8 cellular contexts compared by ENCODE assay signal in the genomic region with DNA sequence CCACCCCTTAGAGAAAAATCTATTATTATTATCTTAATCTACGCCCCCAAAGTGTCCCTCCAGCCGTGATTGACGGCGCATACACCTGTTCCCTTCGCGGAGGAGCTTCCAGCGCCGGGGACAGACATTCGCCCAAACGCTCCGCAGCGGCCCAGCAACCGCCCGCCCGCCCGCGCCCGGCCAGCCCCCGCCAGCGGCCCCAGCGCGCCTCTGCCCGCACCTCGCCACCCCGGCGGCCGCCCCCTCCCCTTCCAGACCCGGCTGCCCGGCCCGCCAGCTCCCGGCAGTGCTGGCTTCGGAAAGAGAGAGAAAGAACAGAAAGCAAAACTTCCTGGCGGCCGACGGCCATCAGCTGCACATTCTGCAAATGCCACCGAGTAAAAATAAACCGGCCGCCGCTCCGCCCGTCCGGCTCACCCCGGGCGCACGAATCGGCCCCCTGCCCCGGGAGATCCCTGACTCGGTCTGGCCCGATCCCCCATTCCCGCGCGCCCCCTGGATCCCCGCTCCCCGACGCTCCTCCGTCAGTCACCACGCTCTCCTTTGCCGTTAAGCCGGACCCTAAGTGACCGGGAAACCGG. TPM values are rescaled to one million over a fixed set of nuclear protein-coding genes. Genes with fewer than 3 reads are reported as not detected.
A peak's percentile ranks its signal among the peaks of the same experiment; 100 is the strongest.
DNase-seq lines count a peak whose midpoint lies in the region; ATAC-seq and TF ChIP-seq lines count a peak whose summit lies in the region.

No MANE protein-coding gene starts in this region.

- TF ChIP-seq CTCF in cardiac muscle cell (IDR thresholded peaks at IDR 0.05; ENCODE audit: low read depth, low read length) (no peak), retinal pigment epithelial cell (conservative IDR thresholded peaks at IDR 0.05; ENCODE audit: low read depth, low read length) (no peak)

- H3K9me3 ChIP-seq in cardiac muscle cell (ENCODE audit: low read depth) = no peaks in the 10 kb centered on the region

- peaks cover 42 to 51% of the 10 kb centered on the region in 2 donors for H3K27me3 Mint-ChIP-seq in T-cell

- H3K4me1 ChIP-seq in cardiac muscle cell (ENCODE audit: low read depth) = peaks cover 42% of the 10 kb centered on the region

- H3K36me3 ChIP-seq in cardiac muscle cell = no peaks in the 10 kb centered on the region

- ATAC-seq in T-cell (replicated peaks in 1 of 4) (no peak), HG03039 (IDR thresholded peaks at IDR 0.05; ENCODE audit: unreplicated experiment) (no peak)

- peaks cover 6 to 17% (median 13%) of the 10 kb centered on the region in 3 donors for H3K4me1 Mint-ChIP-seq in T-cell

- H3K27ac ChIP-seq in cardiac muscle cell = peak overlapping the region; percentile 95

- POLR2A ChIA-PET in T-cell (lab: Charles Lee) = no interaction called here

- H3K27me3 ChIP-seq in cardiac muscle cell = peaks cover 4% of the 10 kb centered on the region

- H3K4me3 ChIP-seq in cardiac muscle cell = peak overlapping the region; percentile 99
- peak overlapping the region; percentile 30 for H3K4me3 ChIP-seq in retinal pigment epithelial cell (ENCODE audit: low read length)

- H3K4me3 Mint-ChIP-seq in T-cell = peak overlapping the region; percentile 55 to 71 (median 57)

- TF ChIP-seq POLR2A in erythroblast (IDR thresholded peaks at IDR 0.05; ENCODE audit: low read length) = no peak

- CTCF ChIA-PET in T-cell (lab: Charles Lee) = no interaction called here

- no peaks in the 10 kb centered on the region for H3K36me3 Mint-ChIP-seq in T-cell

- no peak overlapping the region for H3K27ac Mint-ChIP-seq in T-cell

- peak; percentile 32 for DNase-seq in DMS79 treated with DMSO at 0.1 percent for 48 hours (lab: John Stamatoyannopoulos, UW)
- no peak for DNase-seq in DMS79 (lab: John Stamatoyannopoulos, UW)
- no peak for DNase-seq in T-cell
- DNase-seq in cardiac muscle cell (ENCODE audit: low read depth in 1 of 2, low spot score in 1 of 2) = peak in 1 of 2 donors; percentile 78
- no peak for DNase-seq in retinal pigment epithelial cell (ENCODE audit: low read depth)
- no peak for DNase-seq in erythroblast (lab: John Stamatoyannopoulos, UW)
- DNase-seq in cerebellar cortex (ENCODE audit: low spot score) = no peak

- no peaks in the 10 kb centered on the region for H3K9me3 Mint-ChIP-seq in T-cell

RNA-seq across cellular contexts. Expression of a gene that starts 1.6 kb away (rescaled TPM):
- 10 to 100 TPM; 12.9 to 23.0 (median 14.3) TPM for total RNA-seq in T-cell
- 41.9 and 87.3 TPM in 2 replicates for total RNA-seq in cardiac muscle cell
- 53.5 and 68.2 TPM in 2 replicates for polyA plus RNA-seq in cardiac muscle cell
